ENCODE assay signal across 8 cellular contexts in the genomic region with DNA sequence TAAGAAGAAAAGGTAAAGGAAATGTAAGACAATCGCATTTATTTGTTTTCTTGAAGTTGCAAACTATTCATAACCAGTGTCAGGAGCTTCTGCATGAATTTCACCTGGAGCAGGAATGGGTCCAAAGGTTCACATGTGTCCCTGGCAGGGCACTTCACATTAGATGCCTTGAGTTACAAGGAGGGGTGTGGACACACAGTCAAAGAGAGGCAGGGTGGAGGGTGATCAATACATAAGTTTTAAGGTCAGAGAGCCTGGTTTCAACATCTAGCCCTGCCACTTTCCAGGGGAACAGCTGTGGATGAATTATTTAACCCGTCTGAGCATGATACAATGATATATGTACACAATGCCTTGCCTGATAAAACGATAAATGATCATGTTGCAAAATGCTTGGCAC.
"Had no signal": no experiment of that assay in that cellular context is flagged by ENCODE, and none has a peak within 500 bp of the region (broad histone marks: within the 10 kb centered on the region; RNA-seq: fewer than 3 reads in every experiment).

No MANE protein-coding gene starts in this region.

- H3K4me3 Mint-ChIP-seq: GM23338, H9 had no signal

- H3K4me2 ChIP-seq: GM23338 had no signal

- H3K4me3 ChIP-seq: GM23338, K562 had no signal

- FAIRE-seq: H1, H54, K562 had no signal

- ATAC-seq: GM23338, K562 had no signal

- H3K27ac ChIP-seq: HL-60 had no signal

- H3K4me1 Mint-ChIP-seq: GM23338, H9 had no signal

- H2AFZ ChIP-seq: GM23338 had no signal

- H3K27ac Mint-ChIP-seq: GM23338, H9 had no signal

- DNase-seq: HCEC 1CT, IMR-90 had no signal
